In genomic region chr9:84731696-84732095, GRCh38 we compare ENCODE assay signal across 28 cellular contexts.
"Had no signal": no experiment of that assay in that cellular context is flagged by ENCODE, and none has a peak within 500 bp of the region (broad histone marks: within the 10 kb centered on the region; RNA-seq: fewer than 3 reads in every experiment).

No MANE protein-coding gene starts in this region.

- H3K27ac ChIP-seq: brain microvascular endothelial cell, colonic mucosa, epithelial cell of prostate, esophagus squamous epithelium, gastroesophageal sphincter, VCaP had no signal

- H3K4me3 ChIP-seq: colonic mucosa, esophagus squamous epithelium, gastroesophageal sphincter had no signal

- H3K9me3 Mint-ChIP-seq: activated CD4-positive, alpha-beta memory T cell treated with anti-CD3 and anti-CD28 coated beads, Interleukin-2, amount 10 ng/mL, durations not matched to agents 7 days and 5 days; activated CD4-positive, alpha-beta T cell treated with anti-CD3 and anti-CD28 coated beads, Interleukin-2, amount 10 ng/mL, durations not matched to agents 7 days and 5 days; activated T-cell treated with anti-CD3 and anti-CD28 coated beads, Interleukin-2, amount 50 U/mL, for 72 hours; WTC11 had no signal

- H3K4me3 Mint-ChIP-seq: activated CD4-positive, alpha-beta memory T cell treated with anti-CD3 and anti-CD28 coated beads, Interleukin-2, amount 10 ng/mL, durations not matched to agents 7 days and 5 days; activated CD4-positive, alpha-beta T cell treated with anti-CD3 and anti-CD28 coated beads, Interleukin-2, amount 10 ng/mL, durations not matched to agents 7 days and 5 days; activated naive CD8-positive, alpha-beta T cell; activated T-cell treated with anti-CD3 and anti-CD28 coated beads, Interleukin-2, amount 50 U/mL, for 24 hours; activated T-cell treated with anti-CD3 and anti-CD28 coated beads, Interleukin-2, amount 50 U/mL, for 72 hours; central memory CD8-positive, alpha-beta T cell; WTC11 had no signal

- H3K36me3 ChIP-seq: brain microvascular endothelial cell, colonic mucosa, gastroesophageal sphincter had no signal

- H3K27ac Mint-ChIP-seq: activated CD4-positive, alpha-beta memory T cell treated with anti-CD3 and anti-CD28 coated beads, Interleukin-2, amount 10 ng/mL, durations not matched to agents 7 days and 5 days; activated CD4-positive, alpha-beta T cell treated with anti-CD3 and anti-CD28 coated beads, Interleukin-2, amount 10 ng/mL, durations not matched to agents 7 days and 5 days; activated naive CD8-positive, alpha-beta T cell; activated T-cell treated with anti-CD3 and anti-CD28 coated beads, Interleukin-2, amount 50 U/mL, for 24 hours; activated T-cell treated with anti-CD3 and anti-CD28 coated beads, Interleukin-2, amount 50 U/mL, for 72 hours; WTC11 had no signal

- H3K27me3 Mint-ChIP-seq: activated CD4-positive, alpha-beta T cell treated with anti-CD3 and anti-CD28 coated beads, Interleukin-2, amount 10 ng/mL, durations not matched to agents 7 days and 5 days; activated naive CD8-positive, alpha-beta T cell; activated T-cell treated with anti-CD3 and anti-CD28 coated beads, Interleukin-2, amount 50 U/mL, for 24 hours had no signal

- H3K27me3 ChIP-seq: brain microvascular endothelial cell, colonic mucosa, esophagus squamous epithelium, gastroesophageal sphincter had no signal

- H3K36me3 Mint-ChIP-seq: activated naive CD8-positive, alpha-beta T cell; WTC11 had no signal

- ATAC-seq: activated T-cell treated with anti-CD3 and anti-CD28 coated beads, Interleukin-2, amount 50 U/mL, for 72 hours; gastroesophageal sphincter; WTC11 had no signal

- H3K4me1 Mint-ChIP-seq: activated CD4-positive, alpha-beta memory T cell treated with anti-CD3 and anti-CD28 coated beads, Interleukin-2, amount 10 ng/mL, durations not matched to agents 7 days and 5 days; activated CD4-positive, alpha-beta T cell treated with anti-CD3 and anti-CD28 coated beads, Interleukin-2, amount 10 ng/mL, durations not matched to agents 7 days and 5 days; central memory CD8-positive, alpha-beta T cell had no signal

- H3K9me3 ChIP-seq: colonic mucosa, esophagus squamous epithelium, gastroesophageal sphincter had no signal

- H3K4me1 ChIP-seq: colonic mucosa, esophagus squamous epithelium, gastroesophageal sphincter had no signal

- DNase-seq: activated CD4-positive, alpha-beta memory T cell treated with anti-CD3 and anti-CD28 coated beads, Interleukin-2, amount 10 ng/mL, durations not matched to agents 7 days and 5 days; activated CD4-positive, alpha-beta T cell treated with anti-CD3 and anti-CD28 coated beads for 1 hour; activated CD4-positive, alpha-beta T cell treated with anti-CD3 and anti-CD28 coated beads for 4 hours; activated CD4-positive, alpha-beta T cell treated with anti-CD3 and anti-CD28 coated beads, Interleukin-2, amount 10 ng/mL, durations not matched to agents 7 days and 5 days; activated CD4-positive, alpha-beta T cell treated with anti-CD3 and anti-CD28 coated beads, Interleukin-2, amount 50 U/mL, for 4 hours; activated CD8-positive, alpha-beta memory T cell treated with anti-CD3 and anti-CD28 coated beads, Interleukin-2, amount 50 U/mL, for 48 hours; activated effector memory CD4-positive, alpha-beta T cell treated with Interleukin-2 at 50 U/mL for 16 hours; activated gamma-delta T cell treated with Interleukin-2 at 50 U/mL for 16 hours; activated naive CD4-positive, alpha-beta T cell treated with anti-CD3 and anti-CD28 coated beads, Interleukin-2, amount 50 U/mL, for 16 hours; activated naive CD4-positive, alpha-beta T cell treated with Interleukin-2 at 50 U/mL for 16 hours; activated T-cell treated with anti-CD3 and anti-CD28 coated beads for 4 hours; activated T-cell treated with anti-CD3 and anti-CD28 coated beads, Interleukin-2, amount 50 U/mL, for 24 hours; activated T-cell treated with anti-CD3 and anti-CD28 coated beads, Interleukin-2, amount 50 U/mL, for 72 hours; amniotic stem cell; anterior cingulate cortex; brain microvascular endothelial cell; colonic mucosa; effector CD8-positive, alpha-beta T cell; esophagus squamous epithelium; foreskin melanocyte; head of caudate nucleus; T-helper 2 cell had no signal
